ENCODE assay signal across 8 cellular contexts in genomic region chr14:61561657-61562276, GRCh38.
A peak's percentile ranks its signal among the peaks of the same experiment; 100 is the strongest.
DNase-seq lines count a peak whose midpoint lies in the region; TF ChIP-seq lines count a peak whose summit lies in the region.

No MANE protein-coding gene starts in this region.

- H3K36me3 ChIP-seq in Caco-2 (ENCODE audit: control insufficient read depth, insufficient read depth, low read length): no peaks in the 10 kb centered on the region

- H3K27me3 ChIP-seq in Caco-2 (replicated peaks; ENCODE audit: control insufficient read depth, insufficient read depth, low read length): no peaks in the 10 kb centered on the region

- H3K9me3 ChIP-seq in Caco-2: no peaks in the 10 kb centered on the region

- intact Hi-C loops in Caco-2 (cut with micrococcal nuclease; ENCODE audit: unreplicated experiment): loop anchor here (2.0 to 5.0 kb wide), 3 partner anchors 19 to 156 kb away; no protein-coding TSS in a partner anchor

- H3K4me3 ChIP-seq in Caco-2 (ENCODE audit: low read depth, low read length): no peak overlapping the region

- peaks cover 56% of the 10 kb centered on the region for H3K4me1 ChIP-seq in Caco-2

- H3K36me3 Mint-ChIP-seq in Caco-2 (ENCODE audit: insufficient read depth, unreplicated experiment): peaks cover 6% of the 10 kb centered on the region

- CTCF ChIA-PET in Caco-2 (lab: Charles Lee): no interaction called here
- CTCF ChIA-PET in HEK293T (lab: Yijun Ruan, JAX): interaction anchor here (0.6 to 1.5 kb wide), 6 partner anchors 9 to 1313 kb away, joined by 3 to 5 read pairs (median 4); no protein-coding TSS in a partner anchor

- no TSS peak for BruUV-seq in Caco-2 (replicated peaks; lab: Mats Ljungman, UMichigan)

- H3K4me1 Mint-ChIP-seq in Caco-2 (ENCODE audit: low read depth, unreplicated experiment): peaks cover 33% of the 10 kb centered on the region

- H3K27me3 Mint-ChIP-seq in Caco-2 (ENCODE audit: insufficient read depth, unreplicated experiment): no peaks in the 10 kb centered on the region

- TF ChIP-seq CTCF in Caco-2 (IDR thresholded peaks at IDR 0.05; ENCODE audit: insufficient read depth in 1 of 2, low read depth in 1 of 2, low read length in 1 of 2, severe bottlenecking in 1 of 2, unreplicated experiment in 1 of 2): no peak

- no peaks in the 10 kb centered on the region for H3K9me3 Mint-ChIP-seq in Caco-2 (ENCODE audit: unreplicated experiment)

- H3K4me3 Mint-ChIP-seq in Caco-2 (ENCODE audit: unreplicated experiment): peak overlapping the region; percentile 28

- H3K27ac Mint-ChIP-seq in Caco-2 (ENCODE audit: unreplicated experiment): peak overlapping the region; percentile 94

- DNase-seq in Caco-2: peak; percentile 62 to 76
- peak; percentile 97 for DNase-seq in NCI-H226
- DNase-seq in dermis microvascular lymphatic vessel endothelial cell (ENCODE audit: low read depth in 2 of 2): peak; percentile 96 to 99
- peak; percentile 80 for DNase-seq in mucosa of gallbladder (ENCODE audit: low spot score)
- no peak for DNase-seq in HEK293T (ENCODE audit: extremely low spot score)
- no peak for DNase-seq in NCI-H128 (lab: John Stamatoyannopoulos, UW; ENCODE audit: unreplicated experiment)
- DNase-seq in activated CD4-positive, alpha-beta T cell treated with anti-CD3 and anti-CD28 coated beads for 1 hour: no peak
- no peak for DNase-seq in DMS79 (lab: John Stamatoyannopoulos, UW)

- POLR2A ChIA-PET in Caco-2 (lab: Charles Lee) (interaction anchor here (1.0 kb wide), 2 partner anchors 24 to 133 kb away, joined by 3 to 4 read pairs; partner anchors contain the start of gene HIF1A), HEK293T (lab: Yijun Ruan, JAX) (interaction anchor here (1.1 kb wide), 3 partner anchors 25 to 200 kb away, joined by 3 read pairs; partner anchors contain the start of genes HIF1A and SNAPC1)

TF ChIP-seq in HEK293T, 16 proteins besides CTCF, POLR2A, EP300 and RAD21:
- TF ChIP-seq FOXK2 (IDR thresholded peaks at IDR 0.05) (no peak), FOXA1 (IDR thresholded peaks at IDR 0.05) (no peak), NFRKB (IDR thresholded peaks at IDR 0.05) (no peak), ELF4 (IDR thresholded peaks at IDR 0.05) (no peak), SP1 (IDR thresholded peaks at IDR 0.05) (no peak), L3MBTL2 (conservative IDR thresholded peaks at IDR 0.05) (no peak), ZNF384 (IDR thresholded peaks at IDR 0.05) (no peak), CTBP1 (IDR thresholded peaks at IDR 0.05; ENCODE audit: borderline replicate concordance) (no peak)

Comparison
In these comparisons a context has a peak if more than half of its experiments do, and no peak if none do; other contexts are left out.
1. DNase-seq: peak in Caco-2 (2 of 2), NCI-H226 (single experiment), dermis microvascular lymphatic vessel endothelial cell (2 of 2) and mucosa of gallbladder (single experiment); none in HEK293T (single experiment), NCI-H128 (single experiment), activated CD4-positive, alpha-beta T cell treated with anti-CD3 and anti-CD28 coated beads for 1 hour (single experiment) and DMS79 (single experiment).